25 cellular contexts compared by ENCODE assay signal in genomic region chr4:118736867-118737266, GRCh38.
"Had no signal": no experiment of that assay in that cellular context is flagged by ENCODE, and none has a peak within 500 bp of the region (broad histone marks: within the 10 kb centered on the region; RNA-seq: fewer than 3 reads in every experiment).

No MANE protein-coding gene starts in this region.

- H3K27me3 Mint-ChIP-seq: activated CD4-positive, alpha-beta memory T cell treated with anti-CD3 and anti-CD28 coated beads, Interleukin-2, amount 10 ng/mL, durations not matched to agents 7 days and 5 days; activated CD4-positive, alpha-beta T cell treated with anti-CD3 and anti-CD28 coated beads, Interleukin-2, amount 10 ng/mL, durations not matched to agents 7 days and 5 days; activated naive CD4-positive, alpha-beta T cell treated with anti-CD3 and anti-CD28 coated beads, Interleukin-2, amount 50 U/mL, for 24 hours; activated naive CD8-positive, alpha-beta T cell treated with anti-CD3 and anti-CD28 coated beads, Interleukin-2, amount 50 U/mL, for 24 hours; activated T-cell treated with anti-CD3 and anti-CD28 coated beads, Interleukin-2, amount 50 U/mL, for 24 hours had no signal

- ATAC-seq: activated naive CD8-positive, alpha-beta T cell treated with anti-CD3 and anti-CD28 coated beads, Interleukin-2, amount 50 U/mL, for 24 hours; foreskin keratinocyte; heart left ventricle; left lobe of liver; lower lobe of right lung; natural killer cell; right cardiac atrium had no signal

- H3K4me1 Mint-ChIP-seq: activated naive CD4-positive, alpha-beta T cell treated with anti-CD3 and anti-CD28 coated beads, Interleukin-2, amount 50 U/mL, for 24 hours; activated naive CD8-positive, alpha-beta T cell treated with anti-CD3 and anti-CD28 coated beads, Interleukin-2, amount 50 U/mL, for 24 hours; endodermal cell; immature natural killer cell; natural killer cell; neural progenitor cell had no signal

- H3K9me3 Mint-ChIP-seq: activated CD4-positive, alpha-beta memory T cell treated with anti-CD3 and anti-CD28 coated beads, Interleukin-2, amount 10 ng/mL, durations not matched to agents 7 days and 5 days; activated CD4-positive, alpha-beta T cell treated with anti-CD3 and anti-CD28 coated beads, Interleukin-2, amount 10 ng/mL, durations not matched to agents 7 days and 5 days; activated naive CD4-positive, alpha-beta T cell treated with anti-CD3 and anti-CD28 coated beads, Interleukin-2, amount 50 U/mL, for 24 hours; activated naive CD8-positive, alpha-beta T cell treated with anti-CD3 and anti-CD28 coated beads, Interleukin-2, amount 50 U/mL, for 24 hours; activated T-cell treated with anti-CD3 and anti-CD28 coated beads, Interleukin-2, amount 50 U/mL, for 24 hours; endodermal cell; immature natural killer cell; natural killer cell; neural progenitor cell had no signal

- H3K4me3 Mint-ChIP-seq: activated CD4-positive, alpha-beta memory T cell treated with anti-CD3 and anti-CD28 coated beads, Interleukin-2, amount 10 ng/mL, durations not matched to agents 7 days and 5 days; activated CD4-positive, alpha-beta T cell treated with anti-CD3 and anti-CD28 coated beads, Interleukin-2, amount 10 ng/mL, durations not matched to agents 7 days and 5 days; activated naive CD4-positive, alpha-beta T cell treated with anti-CD3 and anti-CD28 coated beads, Interleukin-2, amount 50 U/mL, for 24 hours; activated naive CD8-positive, alpha-beta T cell treated with anti-CD3 and anti-CD28 coated beads, Interleukin-2, amount 50 U/mL, for 24 hours; activated T-cell treated with anti-CD3 and anti-CD28 coated beads, Interleukin-2, amount 50 U/mL, for 24 hours; endodermal cell; immature natural killer cell; natural killer cell; neural progenitor cell had no signal

- DNase-seq: activated CD4-positive, alpha-beta memory T cell treated with anti-CD3 and anti-CD28 coated beads, Interleukin-2, amount 10 ng/mL, durations not matched to agents 7 days and 5 days; activated CD4-positive, alpha-beta T cell treated with anti-CD3 and anti-CD28 coated beads, Interleukin-2, amount 10 ng/mL, durations not matched to agents 7 days and 5 days; activated CD4-positive, CD25-positive, alpha-beta regulatory T cell treated with anti-CD3 and anti-CD28 coated beads, Interleukin-2, amount 50 U/mL, for 72 hours; activated CD8-positive, alpha-beta memory T cell treated with anti-CD3 and anti-CD28 coated beads, Interleukin-2, amount 50 U/mL, for 48 hours; activated gamma-delta T cell treated with Interleukin-2 at 50 U/mL for 16 hours; activated naive CD8-positive, alpha-beta T cell treated with anti-CD3 and anti-CD28 coated beads, Interleukin-2, amount 50 U/mL, for 24 hours; activated T-cell treated with anti-CD3 and anti-CD28 coated beads, Interleukin-2, amount 50 U/mL, for 24 hours; central memory CD4-positive, alpha-beta T cell; endodermal cell; foreskin keratinocyte; heart left ventricle; hypothalamus; immature natural killer cell; kidney glomerular epithelial cell; lower lobe of right lung; mesenchymal stem cell; natural killer cell; right cardiac atrium; spleen; stimulated activated naive CD4-positive, alpha-beta T cell; transverse colon had no signal

- H3K27ac Mint-ChIP-seq: activated CD4-positive, alpha-beta memory T cell treated with anti-CD3 and anti-CD28 coated beads, Interleukin-2, amount 10 ng/mL, durations not matched to agents 7 days and 5 days; activated CD4-positive, alpha-beta T cell treated with anti-CD3 and anti-CD28 coated beads, Interleukin-2, amount 10 ng/mL, durations not matched to agents 7 days and 5 days; activated naive CD4-positive, alpha-beta T cell treated with anti-CD3 and anti-CD28 coated beads, Interleukin-2, amount 50 U/mL, for 24 hours; activated naive CD8-positive, alpha-beta T cell treated with anti-CD3 and anti-CD28 coated beads, Interleukin-2, amount 50 U/mL, for 24 hours; activated T-cell treated with anti-CD3 and anti-CD28 coated beads, Interleukin-2, amount 50 U/mL, for 24 hours; endodermal cell; immature natural killer cell; natural killer cell; neural progenitor cell had no signal

- FAIRE-seq: urothelium cell line had no signal
